ENCODE assay signal across 1 cellular context in genomic region chr13:30690282-30691188, GRCh38.
TF ChIP-seq lines count a peak whose summit lies in the region.

No MANE protein-coding gene starts in this region.

TF ChIP-seq in HEK293, 187 proteins besides CTCF, POLR2A, EP300 and RAD21 (continued from another document):
- TF ChIP-seq ZNF670 (tag by site-specific recombination; IDR thresholded peaks at IDR 0.05; ENCODE audit: low read depth) = no peak
